ENCODE assay signal across 15 cellular contexts in the genomic region with DNA sequence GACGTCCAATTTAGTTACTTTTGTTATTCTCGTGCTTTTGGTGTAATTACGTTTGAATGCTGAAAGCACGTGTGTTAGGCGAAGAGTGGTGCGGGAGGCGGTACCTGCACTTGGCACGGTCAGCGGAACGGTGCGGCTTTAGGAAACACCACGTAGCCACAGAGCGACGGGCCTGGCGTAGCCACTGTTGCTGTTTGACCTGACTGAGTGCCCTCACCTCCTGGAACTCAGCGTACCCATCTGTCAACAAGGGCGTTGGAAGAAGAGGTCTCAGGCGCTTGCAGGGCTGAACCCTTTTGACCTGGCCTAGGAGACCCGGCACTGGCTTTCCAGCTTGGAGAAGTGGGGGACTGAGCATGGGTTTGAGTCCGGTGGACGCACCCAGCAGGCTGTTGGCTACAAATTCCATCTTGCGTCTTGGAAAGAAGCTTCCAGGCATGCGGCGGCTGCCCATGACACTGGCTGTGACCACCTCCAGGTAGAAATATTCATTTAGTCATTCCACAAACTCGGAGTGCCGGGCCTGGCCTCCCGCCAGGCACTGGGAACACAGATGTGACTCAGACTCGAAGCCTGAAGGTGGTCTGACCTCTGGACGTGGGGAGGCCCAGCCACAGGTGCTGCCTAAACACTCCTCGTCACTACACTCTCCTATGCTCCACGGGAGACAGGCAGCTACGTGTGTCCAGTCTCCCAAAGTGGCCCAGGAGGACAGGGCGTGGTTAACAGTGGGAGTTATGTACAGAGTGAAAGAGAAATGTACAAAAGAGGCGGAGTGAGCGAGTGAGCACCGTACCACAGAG. TPM values are rescaled to one million over a fixed set of nuclear protein-coding genes. Genes with fewer than 3 reads are reported as not detected.
A peak's percentile ranks its signal among the peaks of the same experiment; 100 is the strongest.
DNase-seq lines count a peak whose midpoint lies in the region; ATAC-seq and TF ChIP-seq lines count a peak whose summit lies in the region.
"Had no signal": no experiment of that assay in that cellular context is flagged by ENCODE, and none has a peak within 500 bp of the region (broad histone marks: within the 10 kb centered on the region; RNA-seq: fewer than 3 reads in every experiment).

No MANE protein-coding gene starts in this region.

- intact Hi-C loops in thyroid gland (cut with DNase I), result no loop called here

- DNase-seq in AG10803 (ENCODE audit: low read depth) (peak; percentile 42), NCI-H226 (peak; percentile 80), endodermal cell (no peak), mesothelial cell of epicardium (ENCODE audit: low spot score in 2 of 2, unreplicated experiment in 2 of 2) (no peak), thyroid gland (no peak)
- DNase-seq in activated T-cell treated with anti-CD3 and anti-CD28 coated beads, Interleukin-2, amount 50 U/mL, for 24 hours, result no peak
- DNase-seq: activated naive CD4-positive, alpha-beta T cell treated with anti-CD3 and anti-CD28 coated beads for 36 hours; NCI-H187; NK-92 treated with Interleukin-12 subunit alpha and Interleukin-12 subunit beta, amount 100 ng/mL, for 24 hours; spleen; SW 1271; uterus had no signal

- TF ChIP-seq CTCF in AG10803 (conservative IDR thresholded peaks at IDR 0.05; ENCODE audit: low read length) (no peak), endodermal cell (conservative IDR thresholded peaks at IDR 0.05) (no peak), mesothelial cell of epicardium (IDR thresholded peaks at IDR 0.05; ENCODE audit: unreplicated experiment) (no peak), thyroid gland (IDR thresholded peaks at IDR 0.05) (no peak)

- no peak overlapping the region for H3K9ac ChIP-seq in endodermal cell (ENCODE audit: extremely low read depth, low read length, poor library complexity, severe bottlenecking)

- H3K27ac ChIP-seq in endodermal cell (ENCODE audit: low read depth, low read length) (no peak overlapping the region), thyroid gland (no peak overlapping the region)
- H3K27ac ChIP-seq: spleen, uterus had no signal

- no peak for ATAC-seq in HG02981 (IDR thresholded peaks at IDR 0.05; ENCODE audit: unreplicated experiment)
- no peak for ATAC-seq in GM18505 (IDR thresholded peaks at IDR 0.05; ENCODE audit: unreplicated experiment)

- H3K9me3 Mint-ChIP-seq in endodermal cell (no peaks in the 10 kb centered on the region), mesothelial cell of epicardium (no peaks in the 10 kb centered on the region)
- H3K9me3 Mint-ChIP-seq in activated T-cell treated with anti-CD3 and anti-CD28 coated beads, Interleukin-2, amount 50 U/mL, for 24 hours, result no peaks in the 10 kb centered on the region
- H3K9me3 Mint-ChIP-seq: activated naive CD4-positive, alpha-beta T cell treated with anti-CD3 and anti-CD28 coated beads for 36 hours had no signal

- no peak overlapping the region for H3K4me3 ChIP-seq in AG10803 (ENCODE audit: low read length)
- no peak overlapping the region for H3K4me3 ChIP-seq in endodermal cell (ENCODE audit: low read length)
- H3K4me3 ChIP-seq in thyroid gland (replicated peaks in 1 of 3), result no peak overlapping the region
- H3K4me3 ChIP-seq: spleen, uterus had no signal

- H3K36me3 Mint-ChIP-seq in endodermal cell (ENCODE audit: low read depth), result peaks cover 18% of the 10 kb centered on the region
- no peaks in the 10 kb centered on the region for H3K36me3 Mint-ChIP-seq in mesothelial cell of epicardium
- H3K36me3 Mint-ChIP-seq in activated T-cell treated with anti-CD3 and anti-CD28 coated beads, Interleukin-2, amount 50 U/mL, for 24 hours (ENCODE audit: low read depth), result no peaks in the 10 kb centered on the region

- no peaks in the 10 kb centered on the region for H3K9me3 ChIP-seq in endodermal cell (ENCODE audit: control insufficient read depth, low read length)
- H3K9me3 ChIP-seq in thyroid gland, result no peaks in the 10 kb centered on the region
- H3K9me3 ChIP-seq: spleen, uterus had no signal

- H3K27me3 Mint-ChIP-seq in endodermal cell (ENCODE audit: insufficient read depth), result no peaks in the 10 kb centered on the region
- no peaks in the 10 kb centered on the region for H3K27me3 Mint-ChIP-seq in mesothelial cell of epicardium (ENCODE audit: low read depth)
- H3K27me3 Mint-ChIP-seq in activated T-cell treated with anti-CD3 and anti-CD28 coated beads, Interleukin-2, amount 50 U/mL, for 24 hours, result no peaks in the 10 kb centered on the region

- WGBS in endodermal cell (ENCODE audit: insufficient coverage in 1 of 2, insufficient read length in 1 of 2), 2 experiments, result 92 to 93% methylated on average over 23 to 36 of the region's 36 CpGs
- 79 to 89% methylated on average over 36 of the region's 36 CpGs for WGBS in thyroid gland, 2 donors

- H3K4me3 Mint-ChIP-seq in endodermal cell (no peak overlapping the region), mesothelial cell of epicardium (no peak overlapping the region)
- no peak overlapping the region for H3K4me3 Mint-ChIP-seq in activated T-cell treated with anti-CD3 and anti-CD28 coated beads, Interleukin-2, amount 50 U/mL, for 24 hours
- H3K4me3 Mint-ChIP-seq: activated naive CD4-positive, alpha-beta T cell treated with anti-CD3 and anti-CD28 coated beads for 36 hours; B cell had no signal

- H3K27ac Mint-ChIP-seq in endodermal cell (peak overlapping the region; percentile 15), mesothelial cell of epicardium (peak overlapping the region; percentile 34)
- H3K27ac Mint-ChIP-seq in activated T-cell treated with anti-CD3 and anti-CD28 coated beads, Interleukin-2, amount 50 U/mL, for 24 hours, result no peak overlapping the region
- H3K27ac Mint-ChIP-seq: activated naive CD4-positive, alpha-beta T cell treated with anti-CD3 and anti-CD28 coated beads for 36 hours; B cell had no signal

- H3K27me3 ChIP-seq in endodermal cell (ENCODE audit: control insufficient read depth, insufficient read depth, low read length, poor library complexity, severe bottlenecking) (no peaks in the 10 kb centered on the region), thyroid gland (no peaks in the 10 kb centered on the region)
- H3K27me3 ChIP-seq: uterus had no signal

- TF ChIP-seq POLR2A in GM18505 (IDR thresholded peaks at IDR 0.05; ENCODE audit: borderline replicate concordance, extremely low read depth, insufficient read depth, insufficient read length) (no peak), thyroid gland (IDR thresholded peaks at IDR 0.05) (no peak)

- no peaks in the 10 kb centered on the region for H3K36me3 ChIP-seq in endodermal cell (ENCODE audit: control insufficient read depth, insufficient read depth, low read length)
- H3K36me3 ChIP-seq in thyroid gland, result no peaks in the 10 kb centered on the region
- H3K36me3 ChIP-seq: uterus had no signal

- H3K4me1 ChIP-seq in endodermal cell (ENCODE audit: control insufficient read depth, insufficient read depth, low read length) (no peaks in the 10 kb centered on the region), thyroid gland (no peaks in the 10 kb centered on the region)
- H3K4me1 ChIP-seq: uterus had no signal

- H3K4me1 Mint-ChIP-seq in endodermal cell, result no peaks in the 10 kb centered on the region
- peaks cover 10% of the 10 kb centered on the region for H3K4me1 Mint-ChIP-seq in mesothelial cell of epicardium
- no peaks in the 10 kb centered on the region for H3K4me1 Mint-ChIP-seq in activated T-cell treated with anti-CD3 and anti-CD28 coated beads, Interleukin-2, amount 50 U/mL, for 24 hours (ENCODE audit: low read depth)
- H3K4me1 Mint-ChIP-seq: B cell had no signal

RNA-seq across cellular contexts. Expression of a gene that starts 22.2 kb away (rescaled TPM):
- total RNA-seq in endodermal cell (10 to 100 TPM; 33.5 to 53.5 TPM), mesothelial cell of epicardium (16.7 to 18.3 TPM (median 17.8 TPM) in 3 replicates), thyroid gland (10 to 100 TPM; 14.0 to 41.8 (median 23.3) TPM)
- 19.9 TPM for polyA plus RNA-seq in endodermal cell (2013, experiment 1 of 2)
- polyA plus RNA-seq in endodermal cell (2013, experiment 2 of 2), result 18.4 TPM

Comparison
In these comparisons a context has a peak if more than half of its experiments do, and no peak if none do; other contexts are left out.
1. DNase-seq: peak in AG10803 (single experiment) and NCI-H226 (single experiment); none in endodermal cell (single experiment), mesothelial cell of epicardium (0 of 2), activated T-cell treated with anti-CD3 and anti-CD28 coated beads, Interleukin-2, amount 50 U/mL, for 24 hours (single experiment) and thyroid gland (0 of 2).